Comparison of ENCODE assay signal across 2 cellular contexts in genomic region chr1:228074954-228075730, GRCh38.
TF ChIP-seq lines count a peak whose summit lies in the region.

No MANE protein-coding gene starts in this region.

TF ChIP-seq in GM23338, 12 proteins besides CTCF, POLR2A, EP300 and RAD21:
- TF ChIP-seq ZNF462 (CRISPR knock-in tag; IDR thresholded peaks at IDR 0.05) = no peak
- no peak for TF ChIP-seq EZH2 (IDR thresholded peaks at IDR 0.05; ENCODE audit: low read depth, unreplicated experiment)
- no peak for TF ChIP-seq JUNB (IDR thresholded peaks at IDR 0.05; ENCODE audit: unreplicated experiment)
- TF ChIP-seq REST (IDR thresholded peaks at IDR 0.05; ENCODE audit: unreplicated experiment) = no peak
- TF ChIP-seq ETS1 (IDR thresholded peaks at IDR 0.05) = no peak
- TF ChIP-seq ZNF114 (CRISPR knock-in tag; IDR thresholded peaks at IDR 0.05) = no peak
- TF ChIP-seq EZH2phosphoT487 (IDR thresholded peaks at IDR 0.05; ENCODE audit: unreplicated experiment) = no peak
- TF ChIP-seq STAT1 (IDR thresholded peaks at IDR 0.05; ENCODE audit: unreplicated experiment) = no peak
- no peak for TF ChIP-seq NANOG (IDR thresholded peaks at IDR 0.05; ENCODE audit: borderline replicate concordance)
- TF ChIP-seq POLR2AphosphoS5 (IDR thresholded peaks at IDR 0.05; ENCODE audit: low read depth) = no peak
- no peak for TF ChIP-seq ZNF331 (CRISPR knock-in tag; IDR thresholded peaks at IDR 0.05; ENCODE audit: low read depth)
- no peak for TF ChIP-seq CREB1 (CRISPR knock-in tag; IDR thresholded peaks at IDR 0.05; ENCODE audit: low read depth)
TF ChIP-seq in GM23338: peak in this region for 0.

TF ChIP-seq in IMR-90, 13 proteins besides CTCF, POLR2A, EP300 and RAD21:
- peak; percentile 92 for TF ChIP-seq RFX5 (IDR thresholded peaks at IDR 0.05; ENCODE audit: low read depth, low read length)
- TF ChIP-seq ELK1 (IDR thresholded peaks at IDR 0.05; ENCODE audit: borderline replicate concordance, low read depth, low read length) = no peak
- TF ChIP-seq NFE2L2 (IDR thresholded peaks at IDR 0.05; ENCODE audit: low read depth, low read length) = no peak
- TF ChIP-seq USF2 (IDR thresholded peaks at IDR 0.05; ENCODE audit: low read depth, low read length) = no peak
- TF ChIP-seq BHLHE40 (IDR thresholded peaks at IDR 0.05; ENCODE audit: low read depth, low read length) = no peak
- no peak for TF ChIP-seq MXI1 (IDR thresholded peaks at IDR 0.05; ENCODE audit: borderline replicate concordance, low read depth, low read length)
- TF ChIP-seq SMC3 (IDR thresholded peaks at IDR 0.05; ENCODE audit: low read depth, low read length) = no peak
- TF ChIP-seq MAZ (IDR thresholded peaks at IDR 0.05; ENCODE audit: borderline replicate concordance, low read depth, low read length) = no peak
- no peak for TF ChIP-seq CEBPB (IDR thresholded peaks at IDR 0.05; ENCODE audit: low read depth, low read length)
